In the genomic region with DNA sequence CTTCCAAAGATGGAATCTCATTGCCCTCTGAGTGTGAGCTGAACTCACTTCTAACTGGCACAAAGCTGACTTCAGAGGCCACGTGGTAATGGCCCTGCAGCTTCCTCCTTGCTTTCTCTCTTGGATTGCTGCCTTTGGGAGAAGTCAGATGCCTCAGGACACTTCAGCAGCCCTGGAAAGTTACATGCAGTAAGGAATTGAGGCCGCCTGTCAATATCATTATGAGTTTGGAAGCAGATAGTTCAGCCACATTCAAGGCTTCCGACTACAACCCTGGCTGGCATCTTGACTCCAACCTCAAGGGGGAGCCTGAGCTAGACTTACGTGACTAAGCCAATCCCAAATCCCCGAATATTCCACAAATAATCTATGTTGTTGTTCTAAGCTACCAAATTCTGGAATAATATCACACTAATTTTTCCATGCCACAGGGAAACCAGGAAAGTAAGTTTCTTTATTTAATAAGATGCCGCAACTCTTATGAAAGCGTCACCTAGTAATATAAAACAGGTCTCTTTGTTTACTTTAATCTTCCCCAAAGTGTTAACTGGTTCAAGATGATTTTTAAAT, we compare ENCODE assay signal across 9 cellular contexts. TPM values are rescaled to one million over a fixed set of nuclear protein-coding genes. Genes with fewer than 3 reads are reported as not detected.
DNase-seq lines count a peak whose midpoint lies in the region.
"Had no signal": no experiment of that assay in that cellular context is flagged by ENCODE, and none has a peak within 500 bp of the region (broad histone marks: within the 10 kb centered on the region; RNA-seq: fewer than 3 reads in every experiment).

No MANE protein-coding gene starts in this region.

- no peak overlapping the region for H3K27ac ChIP-seq in CD4-positive, alpha-beta memory T cell (ENCODE audit: low read depth, low read length)

- POLR2A ChIA-PET in CD4-positive, alpha-beta memory T cell (lab: Charles Lee; ENCODE audit: partially characterized antibody): interaction anchor here (0.6 to 2.0 kb wide), 2 partner anchors 11 to 14 kb away, joined by 3 to 7 read pairs; partner anchors contain the start of gene CEP20

- no peaks in the 10 kb centered on the region for H3K9me3 ChIP-seq in CD4-positive, alpha-beta memory T cell (ENCODE audit: control insufficient read depth in 1 of 2, low read length in 2 of 2)

- peaks cover 0 to 4% (median 4%) of the 10 kb centered on the region in 4 donors for H3K4me1 Mint-ChIP-seq in CD4-positive, alpha-beta memory T cell
- H3K4me1 Mint-ChIP-seq in activated T-helper 2 cell treated with anti-CD3 and anti-CD28 coated beads, Interferon-gamma antibody, Interleukin-2, Interleukin-4, amounts not matched to agents 10 μg/mL and 5 μg/mL and 100 μg/mL, durations not matched to agents 14 hours and 24 hours and 36 hours (ENCODE audit: low read depth): peaks cover 14% of the 10 kb centered on the region

- peak in 1 of 5 donors; percentile 3 for DNase-seq in CD4-positive, alpha-beta memory T cell
- peak; percentile 72 for DNase-seq in HCEC 1CT
- peak; percentile 42 for DNase-seq in SK-N-DZ (ENCODE audit: low spot score)
- peak; percentile 90 for DNase-seq in fibroblast of peridontal ligament (ENCODE audit: extremely low read depth)
- DNase-seq in occipital lobe (lab: John Stamatoyannopoulos, UW): peak; percentile 13
- no peak for DNase-seq in NCI-H524 treated with DMSO at 0.1 percent for 48 hours (lab: John Stamatoyannopoulos, UW)
- no peak for DNase-seq in activated CD8-positive, alpha-beta memory T cell treated with anti-CD3 and anti-CD28 coated beads for 24 hours
- no peak for DNase-seq in activated T-helper 2 cell treated with anti-CD3 and anti-CD28 coated beads, Interferon-gamma antibody, Interleukin-2, Interleukin-4, amounts not matched to agents 10 μg/mL and 5 μg/mL and 100 μg/mL, durations not matched to agents 14 hours and 24 hours and 36 hours (ENCODE audit: low spot score)

- H3K27ac Mint-ChIP-seq in CD4-positive, alpha-beta memory T cell: peak overlapping the region in 4 of 7 donors; percentile 35 to 82 (median 44)
- no peak overlapping the region for H3K27ac Mint-ChIP-seq in activated T-helper 2 cell treated with anti-CD3 and anti-CD28 coated beads, Interferon-gamma antibody, Interleukin-2, Interleukin-4, amounts not matched to agents 10 μg/mL and 5 μg/mL and 100 μg/mL, durations not matched to agents 14 hours and 24 hours and 36 hours

- H3K27me3 Mint-ChIP-seq in CD4-positive, alpha-beta memory T cell: no peaks in the 10 kb centered on the region
- H3K27me3 Mint-ChIP-seq in activated T-helper 2 cell treated with anti-CD3 and anti-CD28 coated beads, Interferon-gamma antibody, Interleukin-2, Interleukin-4, amounts not matched to agents 10 μg/mL and 5 μg/mL and 100 μg/mL, durations not matched to agents 14 hours and 24 hours and 36 hours (ENCODE audit: low read depth): no peaks in the 10 kb centered on the region

- CTCF ChIA-PET in CD4-positive, alpha-beta memory T cell (lab: Charles Lee; ENCODE audit: partially characterized antibody): interaction anchor here (1.0 to 2.3 kb wide), 8 partner anchors 12 to 256 kb away, joined by 3 to 10 read pairs (median 4); partner anchors contain the start of gene CEP20

- intact Hi-C loops in CD4-positive, alpha-beta memory T cell (cut with micrococcal nuclease): loop anchor here (2.0 kb wide), 1 partner anchor 14 kb away; the partner anchor contains the start of gene CEP20
- intact Hi-C loops in activated T-helper 2 cell treated with anti-CD3 and anti-CD28 coated beads, Interferon-gamma antibody, Interleukin-2, Interleukin-4, amounts not matched to agents 10 μg/mL and 5 μg/mL and 100 μg/mL, durations not matched to agents 14 hours and 24 hours and 36 hours (cut with micrococcal nuclease): no loop called here

- H3K4me3 ChIP-seq in CD4-positive, alpha-beta memory T cell (ENCODE audit: low read length in 2 of 2): no peak overlapping the region

- H3K27me3 ChIP-seq in CD4-positive, alpha-beta memory T cell (ENCODE audit: insufficient read depth, low read length): no peaks in the 10 kb centered on the region

- H3K36me3 ChIP-seq in CD4-positive, alpha-beta memory T cell (ENCODE audit: insufficient read depth, low read length): peaks cover 40% of the 10 kb centered on the region

- no peaks in the 10 kb centered on the region for H3K4me1 ChIP-seq in CD4-positive, alpha-beta memory T cell (ENCODE audit: insufficient read depth, low read length)

- H3K9me3 Mint-ChIP-seq in CD4-positive, alpha-beta memory T cell: no peaks in the 10 kb centered on the region
- H3K9me3 Mint-ChIP-seq in activated T-helper 2 cell treated with anti-CD3 and anti-CD28 coated beads, Interferon-gamma antibody, Interleukin-2, Interleukin-4, amounts not matched to agents 10 μg/mL and 5 μg/mL and 100 μg/mL, durations not matched to agents 14 hours and 24 hours and 36 hours: no peaks in the 10 kb centered on the region
- H3K9me3 Mint-ChIP-seq: T-helper 1 cell treated with Interleukin-12 subunit alpha and Interleukin-12 subunit beta and Interleukin-4 antibody, amounts not matched to agents 30 μg/mL and 1 μg/mL, for 36 hours had no signal

- peaks cover 38 to 47% of the 10 kb centered on the region in 2 donors for H3K36me3 Mint-ChIP-seq in CD4-positive, alpha-beta memory T cell
- peaks cover 51% of the 10 kb centered on the region for H3K36me3 Mint-ChIP-seq in activated T-helper 2 cell treated with anti-CD3 and anti-CD28 coated beads, Interferon-gamma antibody, Interleukin-2, Interleukin-4, amounts not matched to agents 10 μg/mL and 5 μg/mL and 100 μg/mL, durations not matched to agents 14 hours and 24 hours and 36 hours (ENCODE audit: low read depth)

- no peak overlapping the region for H3K4me3 Mint-ChIP-seq in CD4-positive, alpha-beta memory T cell
- H3K4me3 Mint-ChIP-seq in activated T-helper 2 cell treated with anti-CD3 and anti-CD28 coated beads, Interferon-gamma antibody, Interleukin-2, Interleukin-4, amounts not matched to agents 10 μg/mL and 5 μg/mL and 100 μg/mL, durations not matched to agents 14 hours and 24 hours and 36 hours (ENCODE audit: low read depth): no peak overlapping the region
- H3K4me3 Mint-ChIP-seq: T-helper 1 cell treated with Interleukin-12 subunit alpha and Interleukin-12 subunit beta and Interleukin-4 antibody, amounts not matched to agents 30 μg/mL and 1 μg/mL, for 36 hours had no signal

RNA-seq across cellular contexts. Expression of gene CEP20, which starts 13.6 kb away (rescaled TPM):
- 10 to 100 TPM; 22.3 to 30.4 TPM for total RNA-seq in CD4-positive, alpha-beta memory T cell
- polyA plus RNA-seq in CD4-positive, alpha-beta memory T cell: 10 to 100 TPM; 27.9 to 42.0 TPM
- polyA plus RNA-seq in SK-N-DZ (2014; cell fraction: cytosol; rRNA removed): 60.5 and 63.1 TPM in 2 replicates
- polyA plus RNA-seq in SK-N-DZ (2014; cell fraction: nucleus; rRNA removed): 15.3 and 20.2 TPM in 2 replicates
- total RNA-seq in occipital lobe: 38.2 TPM
- 39.4 and 39.7 TPM in 2 replicates for total RNA-seq in activated T-helper 2 cell treated with anti-CD3 and anti-CD28 coated beads, Interferon-gamma antibody, Interleukin-2, Interleukin-4, amounts not matched to agents 10 μg/mL and 5 μg/mL and 100 μg/mL, durations not matched to agents 14 hours and 24 hours and 36 hours

RNA-seq across cellular contexts. Expression of gene MYH11, which starts 18.0 kb away (rescaled TPM):
- under 1 TPM in 1 of 2 experiments, not detected in 1; 0.26 TPM for total RNA-seq in CD4-positive, alpha-beta memory T cell
- 1 to 10 TPM in 1 of 2 donors, not detected in 1; 1.9 TPM for polyA plus RNA-seq in CD4-positive, alpha-beta memory T cell
- not detected in 2 replicates for polyA plus RNA-seq in SK-N-DZ (2014; cell fraction: cytosol; rRNA removed)
- polyA plus RNA-seq in SK-N-DZ (2014; cell fraction: nucleus; rRNA removed): not detected in 2 replicates
- total RNA-seq in occipital lobe: under 0.01 TPM
- total RNA-seq in activated T-helper 2 cell treated with anti-CD3 and anti-CD28 coated beads, Interferon-gamma antibody, Interleukin-2, Interleukin-4, amounts not matched to agents 10 μg/mL and 5 μg/mL and 100 μg/mL, durations not matched to agents 14 hours and 24 hours and 36 hours: not detected in 2 replicates

Comparison
In these comparisons a context has a peak if more than half of its experiments do, and no peak if none do; other contexts are left out.
1. DNase-seq: peak in HCEC 1CT (single experiment), SK-N-DZ (single experiment), fibroblast of peridontal ligament (single experiment) and occipital lobe (single experiment); none in NCI-H524 treated with DMSO at 0.1 percent for 48 hours (single experiment), activated CD8-positive, alpha-beta memory T cell treated with anti-CD3 and anti-CD28 coated beads for 24 hours (single experiment) and activated T-helper 2 cell treated with anti-CD3 and anti-CD28 coated beads, Interferon-gamma antibody, Interleukin-2, Interleukin-4, amounts not matched to agents 10 μg/mL and 5 μg/mL and 100 μg/mL, durations not matched to agents 14 hours and 24 hours and 36 hours (single experiment).